6 cellular contexts compared by ENCODE assay signal in genomic region chr17:72491102-72491501, GRCh38.
"Had no signal": no experiment of that assay in that cellular context is flagged by ENCODE, and none has a peak within 500 bp of the region (broad histone marks: within the 10 kb centered on the region; RNA-seq: fewer than 3 reads in every experiment).

No MANE protein-coding gene starts in this region.

- H3K4me2 ChIP-seq: GM23338 had no signal

- H3K9me3 Mint-ChIP-seq: H9 had no signal

- H3K27ac Mint-ChIP-seq: GM23338, H9, IgD-negative memory B cell had no signal

- DNase-seq: H9, HCEC 1CT had no signal

- H3K4me1 Mint-ChIP-seq: IgD-negative memory B cell had no signal

- H3K4me3 ChIP-seq: GM23338 had no signal

- H2AFZ ChIP-seq: GM23338 had no signal

- H3K4me3 Mint-ChIP-seq: GM23338, H9, IgD-negative memory B cell had no signal

- ATAC-seq: GM23338, HepG2 had no signal

- H3K27ac ChIP-seq: HL-60 had no signal
